In genomic region chr6:39493174-39493573, GRCh38 we compare ENCODE assay signal across 23 cellular contexts.
DNase-seq lines count a peak whose midpoint lies in the region; ATAC-seq and TF ChIP-seq lines count a peak whose summit lies in the region.
"Had no signal": no experiment of that assay in that cellular context is flagged by ENCODE, and none has a peak within 500 bp of the region (broad histone marks: within the 10 kb centered on the region; RNA-seq: fewer than 3 reads in every experiment).

No MANE protein-coding gene starts in this region.

- no peak overlapping the region for H3K14ac ChIP-seq in trophoblast cell (ENCODE audit: low read length)

- no peak for TF ChIP-seq CTCF in hepatocyte (IDR thresholded peaks at IDR 0.05; ENCODE audit: poor library complexity)

- H2AFZ ChIP-seq in hepatocyte (no peak overlapping the region), trophoblast cell (ENCODE audit: insufficient read depth, low read length, poor library complexity) (no peak overlapping the region)
- H2AFZ ChIP-seq: parathyroid adenoma had no signal

- no peak overlapping the region for H3K18ac ChIP-seq in trophoblast cell (ENCODE audit: low read length)

- H3K9ac ChIP-seq in trophoblast cell (ENCODE audit: low read length) = no peak overlapping the region
- H3K9ac ChIP-seq: KMS-11, parathyroid adenoma had no signal

- no peak overlapping the region for H4K12ac ChIP-seq in trophoblast cell (ENCODE audit: low read depth, low read length)

- H3K36me3 ChIP-seq in hepatocyte (replicated peaks; ENCODE audit: insufficient read depth, low read depth) = no peaks in the 10 kb centered on the region
- H3K36me3 ChIP-seq in trophoblast cell (ENCODE audit: control insufficient read depth in 1 of 2, insufficient read depth in 2 of 2, low read length in 2 of 2) = no peaks in the 10 kb centered on the region
- H3K36me3 ChIP-seq: BE2C, left ventricle myocardium inferior, thyroid gland had no signal

- no peak overlapping the region for H3K4me2 ChIP-seq in hepatocyte
- H3K4me2 ChIP-seq in trophoblast cell (ENCODE audit: low read length) = no peak overlapping the region
- H3K4me2 ChIP-seq: KMS-11 had no signal

- DNase-seq in GM04503 (ENCODE audit: low read depth) (peak; percentile 25), SW480 (ENCODE audit: low spot score) (peak; percentile 12), hepatocyte (ENCODE audit: low spot score) (peak; percentile 26), trophoblast cell (peak; percentile 11 to 73), cerebellum (ENCODE audit: low spot score) (no peak), HCEC 1CT (no peak)
- no peak for DNase-seq in stimulated activated naive CD8-positive, alpha-beta T cell treated with anti-CD3 and anti-CD28 coated beads, Interleukin-15, Interleukin-2, amounts not matched to agents 100 U/mL and 50 U/mL, for 24 hours
- DNase-seq: activated CD8-positive, alpha-beta T cell treated with anti-CD3 and anti-CD28 coated beads for 36 hours; activated T-cell treated with anti-CD3 and anti-CD28 coated beads, Interleukin-2, amount 50 U/mL, for 4 hours; BE2C; caudate nucleus; DMS 273 treated with DMSO at 0.1 percent for 48 hours; effector CD8-positive, alpha-beta T cell; GOT3; left ventricle myocardium inferior; NCI-H1105 treated with DMSO at 0.1 percent for 48 hours; NCI-H2171 treated with DMSO at 0.1 percent for 48 hours; NK-92 treated with Interleukin-12 subunit alpha and Interleukin-12 subunit beta, amount 100 ng/mL, for 24 hours; T-helper 1 cell; thyroid gland had no signal

- no peaks in the 10 kb centered on the region for H4K20me1 ChIP-seq in hepatocyte (ENCODE audit: insufficient read depth, poor library complexity, severe bottlenecking)

- H2BK5ac ChIP-seq in trophoblast cell (ENCODE audit: low read depth, low read length, poor library complexity) = no peak overlapping the region

- no peak for ATAC-seq in stimulated activated naive CD8-positive, alpha-beta T cell treated with anti-CD3 and anti-CD28 coated beads, Interleukin-15, Interleukin-2, amounts not matched to agents 100 U/mL and 50 U/mL, for 24 hours
- ATAC-seq in GM21723 (IDR thresholded peaks at IDR 0.05; ENCODE audit: unreplicated experiment) = no peak
- ATAC-seq: activated CD8-positive, alpha-beta T cell treated with anti-CD3 and anti-CD28 coated beads for 36 hours; activated T-cell treated with anti-CD3 and anti-CD28 coated beads, Interleukin-2, amount 50 U/mL, for 4 hours had no signal

- no peak overlapping the region for H3K4ac ChIP-seq in trophoblast cell (ENCODE audit: low read depth, low read length)

- H2BK120ac ChIP-seq in trophoblast cell (ENCODE audit: insufficient read depth, low read length, poor library complexity) = no peak overlapping the region

- no peaks in the 10 kb centered on the region for H3K9me3 ChIP-seq in hepatocyte (ENCODE audit: low read depth)
- H3K9me3 ChIP-seq in trophoblast cell (ENCODE audit: insufficient read depth, low read depth, low read length) = no peaks in the 10 kb centered on the region
- H3K9me3 ChIP-seq: BE2C, left ventricle myocardium inferior, thyroid gland had no signal

- H4K8ac ChIP-seq in trophoblast cell (ENCODE audit: low read depth, low read length) = no peak overlapping the region

- H3K9me2 ChIP-seq in hepatocyte (replicated peaks; ENCODE audit: insufficient read depth) = no peaks in the 10 kb centered on the region

- H3K4me3 ChIP-seq in hepatocyte = no peak overlapping the region
- H3K4me3 ChIP-seq in trophoblast cell (ENCODE audit: low read depth, low read length) = no peak overlapping the region
- H3K4me3 ChIP-seq: left ventricle myocardium inferior, thyroid gland had no signal

- peak overlapping the region; percentile 45 for H3K27ac ChIP-seq in hepatocyte
- peak overlapping the region; percentile 27 for H3K27ac ChIP-seq in trophoblast cell (ENCODE audit: low read depth, low read length)
- H3K27ac ChIP-seq: KMS-11, left ventricle myocardium inferior, parathyroid adenoma, thyroid gland had no signal

- H2BK12ac ChIP-seq in trophoblast cell (ENCODE audit: low read length) = no peak overlapping the region

- H3K79me1 ChIP-seq in trophoblast cell (ENCODE audit: low read length) = peaks cover 1% of the 10 kb centered on the region

- H3K79me2 ChIP-seq in hepatocyte (no peaks in the 10 kb centered on the region), trophoblast cell (ENCODE audit: control insufficient read depth, insufficient read depth, low read length, poor library complexity) (no peaks in the 10 kb centered on the region)
- H3K79me2 ChIP-seq: parathyroid adenoma had no signal

- no peaks in the 10 kb centered on the region for H3K27me3 ChIP-seq in hepatocyte
- no peaks in the 10 kb centered on the region for H3K27me3 ChIP-seq in trophoblast cell (ENCODE audit: insufficient read depth, low read length)
- H3K27me3 ChIP-seq: BE2C, thyroid gland had no signal

- no peaks in the 10 kb centered on the region for H3K4me1 ChIP-seq in hepatocyte (ENCODE audit: insufficient read depth)
- H3K4me1 ChIP-seq in trophoblast cell (ENCODE audit: control insufficient read depth in 1 of 2, insufficient read depth in 2 of 2, low read length in 2 of 2) = peaks cover 0 to 8% of the 10 kb centered on the region in 2 experiments
- H3K4me1 ChIP-seq: BE2C, parathyroid adenoma had no signal

- H2AK5ac ChIP-seq in trophoblast cell (ENCODE audit: low read length) = no peak overlapping the region

- no peak overlapping the region for H3K23ac ChIP-seq in trophoblast cell (ENCODE audit: low read length)

- H4K91ac ChIP-seq in trophoblast cell (ENCODE audit: low read depth, low read length) = no peak overlapping the region

Comparison
In these comparisons a context has a peak if more than half of its experiments do, and no peak if none do; other contexts are left out.
1. DNase-seq: peak in GM04503 (single experiment), SW480 (single experiment), hepatocyte (single experiment) and trophoblast cell (2 of 2); none in stimulated activated naive CD8-positive, alpha-beta T cell treated with anti-CD3 and anti-CD28 coated beads, Interleukin-15, Interleukin-2, amounts not matched to agents 100 U/mL and 50 U/mL, for 24 hours (single experiment), cerebellum (single experiment) and HCEC 1CT (single experiment).